Comparison of ENCODE assay signal across 1 cellular context in the genomic region with DNA sequence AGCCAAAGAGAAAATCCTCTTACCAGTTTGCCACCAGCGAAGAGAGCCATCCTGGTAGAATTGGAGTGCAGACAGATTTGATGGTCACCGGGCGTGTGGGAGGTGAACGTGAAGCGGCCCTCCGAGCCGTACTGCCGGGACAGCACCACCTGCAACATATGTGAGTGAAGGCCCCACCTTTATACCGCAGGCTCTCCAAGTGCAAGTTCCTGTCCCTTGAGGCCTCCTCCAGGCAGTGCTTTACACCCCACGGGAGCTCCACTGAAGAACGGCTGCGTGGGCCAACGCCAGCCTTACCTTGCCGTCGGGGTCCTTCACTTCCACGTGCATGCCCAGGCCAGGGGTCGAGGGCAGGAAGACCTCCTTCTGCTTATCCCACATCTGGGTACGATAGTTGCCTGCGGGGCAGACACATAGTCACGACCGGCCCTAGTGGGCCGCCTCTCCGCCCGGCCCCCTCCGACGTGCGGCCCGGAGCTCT.
TF ChIP-seq lines count a peak whose summit lies in the region.

No MANE protein-coding gene starts in this region.

TF ChIP-seq in SK-N-SH treated with all-trans-retinoic acid at 6 μM for 48 hours, 23 proteins besides CTCF, POLR2A, EP300 and RAD21 (continued from another document):
- TF ChIP-seq, protein P1, sequence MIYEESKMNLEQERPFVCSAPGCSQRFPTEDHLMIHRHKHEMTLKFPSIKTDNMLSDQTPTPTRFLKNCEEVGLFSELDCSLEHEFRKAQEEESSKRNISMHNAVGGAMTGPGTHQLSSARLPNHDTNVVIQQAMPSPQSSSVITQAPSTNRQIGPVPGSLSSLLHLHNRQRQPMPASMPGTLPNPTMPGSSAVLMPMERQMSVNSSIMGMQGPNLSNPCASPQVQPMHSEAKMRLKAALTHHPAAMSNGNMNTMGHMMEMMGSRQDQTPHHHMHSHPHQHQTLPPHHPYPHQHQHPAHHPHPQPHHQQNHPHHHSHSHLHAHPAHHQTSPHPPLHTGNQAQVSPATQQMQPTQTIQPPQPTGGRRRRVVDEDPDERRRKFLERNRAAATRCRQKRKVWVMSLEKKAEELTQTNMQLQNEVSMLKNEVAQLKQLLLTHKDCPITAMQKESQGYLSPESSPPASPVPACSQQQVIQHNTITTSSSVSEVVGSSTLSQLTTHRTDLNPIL (CRISPR knock-in tag; IDR thresholded peaks at IDR 0.05; ENCODE audit: low read depth) = no peak
- TF ChIP-seq ESRRG (CRISPR knock-in tag; IDR thresholded peaks at IDR 0.05) (no peak), TCF4 (CRISPR knock-in tag; IDR thresholded peaks at IDR 0.05; ENCODE audit: borderline replicate concordance) (no peak), ZNF70 (CRISPR knock-in tag; IDR thresholded peaks at IDR 0.05) (no peak), ZNF565 (CRISPR knock-in tag; conservative IDR thresholded peaks at IDR 0.05; ENCODE audit: low read depth) (no peak)
